ENCODE assay signal across 25 cellular contexts in genomic region chr11:17788084-17788483, GRCh38. TPM values are rescaled to one million over a fixed set of nuclear protein-coding genes. Genes with fewer than 3 reads are reported as not detected.
"Had no signal": no experiment of that assay in that cellular context is flagged by ENCODE, and none has a peak within 500 bp of the region (broad histone marks: within the 10 kb centered on the region; RNA-seq: fewer than 3 reads in every experiment).

No MANE protein-coding gene starts in this region.

- DNase-seq: Karpas-422, KG1, MG63, NCI-H1092 treated with DMSO at 0.1 percent for 48 hours, NCI-H1436, NCI-H187, NCI-H2029, NCI-H2081 treated with DMSO at 0.1 percent for 48 hours, NCI-H2171, NCI-H226, NCI-H446, NCI-H510A, NCI-H524 treated with DMSO at 0.1 percent for 48 hours, NCI-H69, NCI-H774, PC-3, SHP77 treated with DMSO at 0.1 percent for 48 hours, SJCRH30 had no signal

- H3K36me3 ChIP-seq: MG63, SJCRH30 had no signal

- H3K27me3 ChIP-seq: MG63, SJCRH30 had no signal

- H3K4me3 ChIP-seq: MG63, SJCRH30 had no signal

- H3K9me3 ChIP-seq: MG63, SJCRH30 had no signal

- H3K27ac ChIP-seq: SJCRH30 had no signal

- ATAC-seq: HepG2, Panc1, PC-3, Right ventricle myocardium inferior, SK-N-SH treated with all-trans-retinoic acid at 6 μM for 48 hours had no signal

- FAIRE-seq: HepG2 had no signal

RNA-seq across cellular contexts. Expression of gene KCNC1, which starts 53.5 kb away (rescaled TPM):
- total RNA-seq: HT-29, OCI-LY7, PC-3, Right ventricle myocardium inferior, RPMI7951 had no signal
